ENCODE assay signal across 8 cellular contexts in genomic region chrX:154547245-154548027, GRCh38. TPM values are rescaled to one million over a fixed set of nuclear protein-coding genes. Genes with fewer than 3 reads are reported as not detected.
DNase-seq lines count a peak whose midpoint lies in the region; ATAC-seq and TF ChIP-seq lines count a peak whose summit lies in the region.

TSS of gene IKBKG (plus strand) at chrX:154547620. CDS start at chrX:154552003, 4,383 bp downstream.

- dilution Hi-C loops in mammary epithelial cell (cut with HindIII; ENCODE audit: low sequenced_read_pairs): no loop called here

- H3K9me3 Mint-ChIP-seq in immature natural killer cell: no peaks in the 10 kb centered on the region

- H3K4me3 ChIP-seq in WI38 (ENCODE audit: low read depth, low read length) (peak within 1 kb of the TSS; percentile 78), mammary epithelial cell (replicated peaks in 1 of 3; ENCODE audit: insufficient read depth in 1 of 3, low read depth in 2 of 3, low read length in 3 of 3) (peak within 1 kb of the TSS; percentile 56 to 76 (median 56))

- CTCF ChIA-PET in mammary epithelial cell (lab: Charles Lee; ENCODE audit: low non-redundant PET): no interaction called here

- peak; percentile 78 for DNase-seq in ACHN
- DNase-seq in NCI-H2227 (lab: John Stamatoyannopoulos, UW; ENCODE audit: unreplicated experiment): peak; percentile 94
- DNase-seq in mammary epithelial cell: peak; percentile 83
- peak; percentile 92 to 95 (median 94) for DNase-seq in immature natural killer cell
- peak; percentile 70 for DNase-seq in smooth muscle cell of the brain vasculature (ENCODE audit: low read depth, low spot score)

- peak within 1 kb of the TSS; percentile 77 for H3K27ac ChIP-seq in mammary epithelial cell (ENCODE audit: insufficient read depth, low read depth, low read length)

- H4K20me1 ChIP-seq in mammary epithelial cell (ENCODE audit: insufficient read depth, low read length): no peaks in the 10 kb centered on the region

- peak within 1 kb of the TSS; percentile 77 for H2AFZ ChIP-seq in mammary epithelial cell (ENCODE audit: low read depth, low read length)

- no peaks in the 10 kb centered on the region for H3K27me3 ChIP-seq in mammary epithelial cell (ENCODE audit: insufficient read depth, low read length)

- BruUV-seq in mammary epithelial cell (replicated peaks; lab: Mats Ljungman, UMichigan): TSS peak; percentile 55

- H3K9ac ChIP-seq in mammary epithelial cell (ENCODE audit: insufficient read depth, low read length): peak within 1 kb of the TSS; percentile 96

- H3K36me3 ChIP-seq in mammary epithelial cell (ENCODE audit: insufficient read depth, low read length): peaks cover 5% of the 10 kb centered on the region

- peaks cover 72% of the 10 kb centered on the region for H3K79me2 ChIP-seq in mammary epithelial cell (ENCODE audit: insufficient read depth, low read length)

- no peak for TF ChIP-seq CTCF in WI38 (IDR thresholded peaks at IDR 0.05; ENCODE audit: low read depth, low read length)
- no peak for TF ChIP-seq CTCF in mammary epithelial cell (conservative IDR thresholded peaks at IDR 0.05 in 1 of 2, IDR thresholded peaks at IDR 0.05 in 1 of 2; ENCODE audit: extremely low read depth in 1 of 2, insufficient read depth in 1 of 2, low read depth in 1 of 2, low read length in 2 of 2)

- H3K4me1 Mint-ChIP-seq in immature natural killer cell: peaks cover 51 to 65% of the 10 kb centered on the region in 2 donors

- peak within 1 kb of the TSS; percentile 89 to 97 (median 93) for H3K27ac Mint-ChIP-seq in immature natural killer cell

- peaks cover 7 to 10% (median 8%) of the 10 kb centered on the region in 3 donors for H3K27me3 Mint-ChIP-seq in immature natural killer cell (ENCODE audit: low read depth in 3 of 3)

- H3K4me2 ChIP-seq in mammary epithelial cell (ENCODE audit: insufficient read depth, low read depth, low read length): peak within 1 kb of the TSS; percentile 85

- peaks cover 20% of the 10 kb centered on the region for H3K4me1 ChIP-seq in mammary epithelial cell (ENCODE audit: insufficient read depth, low read length)

- H3K4me3 Mint-ChIP-seq in immature natural killer cell: peak within 1 kb of the TSS; percentile 86 to 93 (median 92)

- WGBS in mammary epithelial cell (ENCODE audit: low coverage, missing lambda C conversion rate): 41% methylated on average over 33 of the region's 69 CpGs

- H3K36me3 Mint-ChIP-seq in immature natural killer cell: peaks cover 0 to 10% (median 3%) of the 10 kb centered on the region in 3 donors

- no peaks in the 10 kb centered on the region for H3K9me3 ChIP-seq in mammary epithelial cell (replicated peaks; ENCODE audit: insufficient read depth, low read length)

- ATAC-seq in GM18907 (IDR thresholded peaks at IDR 0.05; ENCODE audit: unreplicated experiment) (peak; percentile 84), HG03139 (IDR thresholded peaks at IDR 0.05; ENCODE audit: unreplicated experiment) (peak; percentile 68)

- in situ Hi-C loops in ACHN (cut with HindIII; ENCODE audit: low pct_ligation_motif_present, low pct_unique_long_range_greater_than_20kb, low sequenced_read_pairs): no loop called here
- in situ Hi-C loops in mammary epithelial cell (cut with MboI; ENCODE audit: low sequenced_read_pairs in 2 of 2): no loop called here

- intact Hi-C loops in mammary epithelial cell (cut with micrococcal nuclease): no loop called here

RNA-seq across cellular contexts. Expression of gene IKBKG, which starts in this region (rescaled TPM):
- total RNA-seq in mammary epithelial cell: 10 to 100 TPM; 11.2 to 31.4 TPM
- polyA plus RNA-seq in mammary epithelial cell: 27.0 TPM
- 12.4 TPM for polyA minus RNA-seq in mammary epithelial cell
- 10 to 100 TPM; 41.4 to 69.4 (median 45.9) TPM for polyA plus RNA-seq in immature natural killer cell

Comparison
In these comparisons a context has a peak if more than half of its experiments do, and no peak if none do; other contexts are left out.
1. Peak in every context shown above with its lines: DNase-seq, ATAC-seq, H3K4me3 ChIP-seq and H3K27ac ChIP-seq.